Comparison of ENCODE assay signal across 1 cellular context in genomic region chr13:108728370-108728769, GRCh38.
TF ChIP-seq lines count a peak whose summit lies in the region.

No MANE protein-coding gene starts in this region.

TF ChIP-seq in K562, 482 proteins besides CTCF, POLR2A, EP300 and RAD21:
- TF ChIP-seq POLR2G (IDR thresholded peaks at IDR 0.05; ENCODE audit: low read depth, low read length) (no peak), HDAC1 (IDR thresholded peaks at IDR 0.05) (no peak), NELFE (IDR thresholded peaks at IDR 0.05; ENCODE audit: insufficient read depth, insufficient read length) (no peak), FUS (optimal IDR thresholded peaks at IDR 0.05; ENCODE audit: low read depth, low read length) (no peak), KAT8 (IDR thresholded peaks at IDR 0.05; ENCODE audit: low read depth) (no peak), MYNN (IDR thresholded peaks at IDR 0.05) (no peak), MYNN (CRISPR knock-in tag; IDR thresholded peaks at IDR 0.05) (no peak), MEF2D (tag; conservative IDR thresholded peaks at IDR 0.05; ENCODE audit: low read depth) (no peak)
